In genomic region chr3:133883657-133884546, GRCh38 we compare ENCODE assay signal across 30 cellular contexts. TPM values are rescaled to one million over a fixed set of nuclear protein-coding genes. Genes with fewer than 3 reads are reported as not detected.
DNase-seq lines count a peak whose midpoint lies in the region; ATAC-seq and TF ChIP-seq lines count a peak whose summit lies in the region.
"Had no signal": no experiment of that assay in that cellular context is flagged by ENCODE, and none has a peak within 500 bp of the region (broad histone marks: within the 10 kb centered on the region; RNA-seq: fewer than 3 reads in every experiment).

No MANE protein-coding gene starts in this region.

- CTCF ChIA-PET in mammary epithelial cell (lab: Charles Lee; ENCODE audit: low non-redundant PET), result no interaction called here

- DNase-seq in GM13976 (ENCODE audit: low spot score), result peak; percentile 8
- peak in 1 of 2 donors; percentile 5 for DNase-seq in central memory CD8-positive, alpha-beta T cell (ENCODE audit: low spot score in 2 of 2)
- DNase-seq in left ventricle myocardium inferior, result no peak
- DNase-seq in stomach, result peak; percentile 13
- DNase-seq in NCI-H187 treated with DMSO at 0.1 percent for 48 hours (lab: John Stamatoyannopoulos, UW), result no peak
- DNase-seq in DMS 273 treated with DMSO at 0.1 percent for 48 hours (lab: John Stamatoyannopoulos, UW), result no peak
- DNase-seq in mammary epithelial cell, result no peak
- DNase-seq: ACHN; activated CD4-positive, alpha-beta T cell treated with anti-CD3 and anti-CD28 coated beads for 36 hours; activated effector memory CD4-positive, alpha-beta T cell treated with anti-CD3 and anti-CD28 coated beads, Interleukin-2, amount 50 U/mL, for 16 hours; COR-L47; DMS79 treated with DMSO at 0.1 percent for 48 hours; effector memory CD4-positive, alpha-beta T cell; GDM1; GM23248; mucosa of descending colon; NCI-H1694; NCI-H446; NCI-H748 treated with DMSO at 0.1 percent for 48 hours; stimulated activated naive CD4-positive, alpha-beta T cell treated with Interleukin-2 at 50 U/mL for 16 hours; T1000; testis had no signal

- no peak for TF ChIP-seq CTCF in GM13976 (IDR thresholded peaks at IDR 0.05; ENCODE audit: borderline replicate concordance, control extremely low read depth, extremely low read depth, insufficient read depth, missing control alignments)
- no peak for TF ChIP-seq CTCF in left ventricle myocardium inferior (IDR thresholded peaks at IDR 0.05; ENCODE audit: borderline replicate concordance)
- no peak for TF ChIP-seq CTCF in stomach (IDR thresholded peaks at IDR 0.05)
- TF ChIP-seq CTCF in mammary epithelial cell (conservative IDR thresholded peaks at IDR 0.05 in 1 of 2, IDR thresholded peaks at IDR 0.05 in 1 of 2; ENCODE audit: extremely low read depth in 1 of 2, insufficient read depth in 1 of 2, low read depth in 1 of 2, low read length in 2 of 2), result no peak

- H3K9me3 ChIP-seq in left ventricle myocardium inferior (replicated peaks) (peaks cover 9% of the 10 kb centered on the region), stomach (peaks cover 0 to under 1% (median under 1%) of the 10 kb centered on the region in 4 donors), mammary epithelial cell (replicated peaks; ENCODE audit: insufficient read depth, low read length) (no peaks in the 10 kb centered on the region)
- H3K9me3 ChIP-seq: mucosa of descending colon, Peyer's patch, SJSA1, testis had no signal

- no peak overlapping the region for H2AFZ ChIP-seq in mammary epithelial cell (ENCODE audit: low read depth, low read length)
- H2AFZ ChIP-seq: GM23248 had no signal

- BruUV-seq in mammary epithelial cell (replicated peaks; lab: Mats Ljungman, UMichigan), result no TSS peak

- H3K36me3 ChIP-seq in left ventricle myocardium inferior (peaks cover 5% of the 10 kb centered on the region), stomach (no peaks in the 10 kb centered on the region), mammary epithelial cell (ENCODE audit: insufficient read depth, low read length) (no peaks in the 10 kb centered on the region)
- H3K36me3 ChIP-seq: Peyer's patch, SJSA1 had no signal

- TF ChIP-seq POLR2A in stomach (IDR thresholded peaks at IDR 0.05), result no peak

- no peaks in the 10 kb centered on the region for H4K20me1 ChIP-seq in mammary epithelial cell (ENCODE audit: insufficient read depth, low read length)

- peaks cover 26% of the 10 kb centered on the region for H3K4me1 Mint-ChIP-seq in central memory CD8-positive, alpha-beta T cell
- H3K4me1 Mint-ChIP-seq: IgD-negative memory B cell, nephron had no signal

- intact Hi-C loops in left ventricle myocardium inferior (cut with micrococcal nuclease), result no loop called here
- intact Hi-C loops in stomach (cut with DNase I; ENCODE audit: low total_unique reads), result no loop called here
- intact Hi-C loops in mammary epithelial cell (cut with micrococcal nuclease), result no loop called here

- no peak for TF ChIP-seq EP300 in stomach (IDR thresholded peaks at IDR 0.05)

- H3K27ac Mint-ChIP-seq in central memory CD8-positive, alpha-beta T cell (ENCODE audit: low read depth), result peak overlapping the region; percentile 47
- H3K27ac Mint-ChIP-seq: activated CD4-positive, alpha-beta T cell treated with anti-CD3 and anti-CD28 coated beads for 36 hours; activated naive CD8-positive, alpha-beta T cell; nephron had no signal

- ATAC-seq in central memory CD8-positive, alpha-beta T cell (replicated peaks; ENCODE audit: extremely low read depth, poor library complexity, severe bottlenecking), result no peak
- ATAC-seq: activated CD4-positive, alpha-beta T cell treated with anti-CD3 and anti-CD28 coated beads for 36 hours; mucosa of descending colon had no signal

- peaks cover 29% of the 10 kb centered on the region for H3K27me3 Mint-ChIP-seq in central memory CD8-positive, alpha-beta T cell
- H3K27me3 Mint-ChIP-seq: activated CD4-positive, alpha-beta T cell treated with anti-CD3 and anti-CD28 coated beads for 36 hours; activated naive CD8-positive, alpha-beta T cell had no signal

- no peaks in the 10 kb centered on the region for H3K27me3 ChIP-seq in left ventricle myocardium inferior (ENCODE audit: low read depth)
- H3K27me3 ChIP-seq in stomach, result no peaks in the 10 kb centered on the region
- no peaks in the 10 kb centered on the region for H3K27me3 ChIP-seq in mammary epithelial cell (ENCODE audit: insufficient read depth, low read length)
- H3K27me3 ChIP-seq: Peyer's patch, SJSA1, testis had no signal

- dilution Hi-C loops in mammary epithelial cell (cut with HindIII; ENCODE audit: low sequenced_read_pairs), result no loop called here

- H3K9ac ChIP-seq in mammary epithelial cell (ENCODE audit: insufficient read depth, low read length), result no peak overlapping the region
- H3K9ac ChIP-seq: GM23248 had no signal

- H3K4me3 Mint-ChIP-seq in central memory CD8-positive, alpha-beta T cell, result no peak overlapping the region
- H3K4me3 Mint-ChIP-seq: activated CD4-positive, alpha-beta T cell treated with anti-CD3 and anti-CD28 coated beads for 36 hours; activated naive CD8-positive, alpha-beta T cell; IgD-negative memory B cell; nephron had no signal

- no peaks in the 10 kb centered on the region for H3K9me3 Mint-ChIP-seq in central memory CD8-positive, alpha-beta T cell

- H3K4me1 ChIP-seq in left ventricle myocardium inferior (peaks cover 37% of the 10 kb centered on the region), stomach (peaks cover 0 to 13% (median 0%) of the 10 kb centered on the region in 4 donors), mammary epithelial cell (ENCODE audit: insufficient read depth, low read length) (no peaks in the 10 kb centered on the region)
- H3K4me1 ChIP-seq: Peyer's patch, SJSA1 had no signal

- in situ Hi-C loops in GM13976 (cut with MboI; ENCODE audit: low sequenced_read_pairs, unreplicated experiment) (no loop called here), mammary epithelial cell (cut with MboI; ENCODE audit: low sequenced_read_pairs in 2 of 2) (no loop called here)

- 57 to 81% (median 63%) methylated on average over 4 of the region's 4 CpGs for WGBS in stomach, 5 donors
- WGBS in mammary epithelial cell (ENCODE audit: low coverage, missing lambda C conversion rate), result 64% methylated on average over 4 of the region's 4 CpGs

- H3K79me2 ChIP-seq in mammary epithelial cell (ENCODE audit: insufficient read depth, low read length), result no peaks in the 10 kb centered on the region

- H3K4me2 ChIP-seq in mammary epithelial cell (ENCODE audit: insufficient read depth, low read depth, low read length), result no peak overlapping the region
- H3K4me2 ChIP-seq: smooth muscle cell had no signal

- no peaks in the 10 kb centered on the region for H3K36me3 Mint-ChIP-seq in central memory CD8-positive, alpha-beta T cell (ENCODE audit: insufficient read depth)
- H3K36me3 Mint-ChIP-seq: IgD-negative memory B cell had no signal

- H3K27ac ChIP-seq in left ventricle myocardium inferior (replicated peaks) (peak overlapping the region; percentile 67), stomach (no peak overlapping the region), mammary epithelial cell (ENCODE audit: insufficient read depth, low read depth, low read length) (no peak overlapping the region)
- H3K27ac ChIP-seq: GM23248, SJSA1, testis, VCaP had no signal

- H3K4me3 ChIP-seq in left ventricle myocardium inferior (no peak overlapping the region), stomach (no peak overlapping the region), mammary epithelial cell (replicated peaks in 1 of 3; ENCODE audit: insufficient read depth in 1 of 3, low read depth in 2 of 3, low read length in 3 of 3) (no peak overlapping the region)
- H3K4me3 ChIP-seq: GM23248, lung, mucosa of descending colon, Peyer's patch, SJSA1, smooth muscle cell, testis had no signal

RNA-seq across cellular contexts. Expression of gene RAB6B, which starts 11.8 kb away (rescaled TPM):
- total RNA-seq in left ventricle myocardium inferior, result 59.1 TPM
- 1 to 10 TPM in 3 of 5 donors, under 1 TPM in 2; 0.58 to 6.1 (median 1.2) TPM for total RNA-seq in stomach
- polyA plus RNA-seq in stomach, result 1 to 10 TPM; 1.9 to 7.5 (median 1.9) TPM
- total RNA-seq in mammary epithelial cell, result 1 to 10 TPM; 4.1 to 5.3 TPM
- polyA plus RNA-seq in mammary epithelial cell, result 2.0 TPM
- polyA minus RNA-seq in mammary epithelial cell, result 13.8 TPM

Comparison
In these comparisons a context has a peak if more than half of its experiments do, and no peak if none do; other contexts are left out.
1. DNase-seq: peak in GM13976 (single experiment) and stomach (single experiment); none in left ventricle myocardium inferior (single experiment), NCI-H187 treated with DMSO at 0.1 percent for 48 hours (single experiment), DMS 273 treated with DMSO at 0.1 percent for 48 hours (single experiment) and mammary epithelial cell (single experiment).